Comparison of ENCODE assay signal across 32 cellular contexts in the genomic region with DNA sequence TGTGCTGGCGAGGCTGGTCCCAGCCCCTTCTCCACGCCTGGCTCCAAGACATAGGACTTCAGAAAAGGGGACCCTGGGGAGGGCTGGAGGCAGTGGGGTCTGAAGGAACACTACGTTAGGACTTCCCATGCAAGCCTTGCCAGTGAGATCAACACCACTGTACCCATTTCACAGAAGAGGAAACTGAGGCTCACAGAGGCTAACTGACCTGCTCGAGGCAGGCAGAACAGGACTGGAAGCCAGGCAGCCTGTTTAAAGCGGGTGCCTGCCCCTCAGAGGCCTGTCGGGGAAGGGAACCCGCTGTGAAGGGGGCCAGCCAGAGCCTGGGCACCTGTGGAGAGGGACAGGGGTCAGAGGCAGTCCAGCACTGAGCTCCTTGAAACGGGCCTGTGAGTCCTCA.
"Had no signal": no experiment of that assay in that cellular context is flagged by ENCODE, and none has a peak within 500 bp of the region (broad histone marks: within the 10 kb centered on the region; RNA-seq: fewer than 3 reads in every experiment).

No MANE protein-coding gene starts in this region.

- ATAC-seq: activated CD8-positive, alpha-beta memory T cell treated with anti-CD3 and anti-CD28 coated beads, Interleukin-2, amount 10 ng/mL, durations not matched to agents 7 days and 5 days; activated naive CD8-positive, alpha-beta T cell treated with anti-CD3 and anti-CD28 coated beads, Interleukin-2, amount 50 U/mL, for 24 hours had no signal

- H3K4me2 ChIP-seq: PC-9 had no signal

- H3K36me3 ChIP-seq: SJCRH30, WERI-Rb-1 had no signal

- H3K4me3 ChIP-seq: PC-9, SJCRH30, SK-N-MC had no signal

- H3K4me1 Mint-ChIP-seq: activated CD4-positive, alpha-beta memory T cell treated with anti-CD3 and anti-CD28 coated beads, Interleukin-2, amount 10 ng/mL, durations not matched to agents 7 days and 5 days; activated CD8-positive, alpha-beta memory T cell treated with anti-CD3 and anti-CD28 coated beads, Interleukin-2, amount 10 ng/mL, durations not matched to agents 7 days and 5 days; activated naive CD4-positive, alpha-beta T cell treated with anti-CD3 and anti-CD28 coated beads, Interleukin-2, amount 10 ng/mL, durations not matched to agents 7 days and 5 days; activated naive CD8-positive, alpha-beta T cell treated with anti-CD3 and anti-CD28 coated beads, Interleukin-2, amount 50 U/mL, for 24 hours had no signal

- H3K27me3 Mint-ChIP-seq: activated CD4-positive, alpha-beta memory T cell treated with anti-CD3 and anti-CD28 coated beads, Interleukin-2, amount 10 ng/mL, durations not matched to agents 7 days and 5 days; activated CD8-positive, alpha-beta memory T cell treated with anti-CD3 and anti-CD28 coated beads, Interleukin-2, amount 10 ng/mL, durations not matched to agents 7 days and 5 days; activated naive CD4-positive, alpha-beta T cell treated with anti-CD3 and anti-CD28 coated beads, Interleukin-2, amount 10 ng/mL, durations not matched to agents 7 days and 5 days; activated naive CD8-positive, alpha-beta T cell; activated naive CD8-positive, alpha-beta T cell treated with anti-CD3 and anti-CD28 coated beads, Interleukin-2, amount 50 U/mL, for 24 hours had no signal

- H3K27ac ChIP-seq: PC-9, SJCRH30, SK-N-MC, WERI-Rb-1 had no signal

- H3K27me3 ChIP-seq: SJCRH30 had no signal

- H3K27ac Mint-ChIP-seq: activated CD4-positive, alpha-beta memory T cell treated with anti-CD3 and anti-CD28 coated beads, Interleukin-2, amount 10 ng/mL, durations not matched to agents 7 days and 5 days; activated CD8-positive, alpha-beta memory T cell treated with anti-CD3 and anti-CD28 coated beads, Interleukin-2, amount 10 ng/mL, durations not matched to agents 7 days and 5 days; activated naive CD4-positive, alpha-beta T cell treated with anti-CD3 and anti-CD28 coated beads, Interleukin-2, amount 10 ng/mL, durations not matched to agents 7 days and 5 days; activated naive CD8-positive, alpha-beta T cell; activated naive CD8-positive, alpha-beta T cell treated with anti-CD3 and anti-CD28 coated beads, Interleukin-2, amount 50 U/mL, for 24 hours had no signal

- FAIRE-seq: RCC 7860 had no signal

- H3K36me3 Mint-ChIP-seq: activated CD8-positive, alpha-beta memory T cell treated with anti-CD3 and anti-CD28 coated beads, Interleukin-2, amount 10 ng/mL, durations not matched to agents 7 days and 5 days; activated naive CD4-positive, alpha-beta T cell treated with anti-CD3 and anti-CD28 coated beads, Interleukin-2, amount 10 ng/mL, durations not matched to agents 7 days and 5 days; activated naive CD8-positive, alpha-beta T cell; brain had no signal

- H3K9me3 ChIP-seq: SJCRH30 had no signal

- H2AFZ ChIP-seq: PC-9 had no signal

- H3K4me3 Mint-ChIP-seq: activated CD4-positive, alpha-beta memory T cell treated with anti-CD3 and anti-CD28 coated beads, Interleukin-2, amount 10 ng/mL, durations not matched to agents 7 days and 5 days; activated CD8-positive, alpha-beta memory T cell treated with anti-CD3 and anti-CD28 coated beads, Interleukin-2, amount 10 ng/mL, durations not matched to agents 7 days and 5 days; activated naive CD4-positive, alpha-beta T cell treated with anti-CD3 and anti-CD28 coated beads, Interleukin-2, amount 10 ng/mL, durations not matched to agents 7 days and 5 days; activated naive CD8-positive, alpha-beta T cell; activated naive CD8-positive, alpha-beta T cell treated with anti-CD3 and anti-CD28 coated beads, Interleukin-2, amount 50 U/mL, for 24 hours; brain had no signal

- DNase-seq: activated CD4-positive, alpha-beta memory T cell treated with anti-CD3 and anti-CD28 coated beads, Interleukin-2, amount 10 ng/mL, durations not matched to agents 7 days and 5 days; activated CD4-positive, alpha-beta T cell treated with anti-CD3 and anti-CD28 coated beads for 1 hour; activated CD4-positive, alpha-beta T cell treated with anti-CD3 and anti-CD28 coated beads for 48 hours; activated CD4-positive, CD25-positive, alpha-beta regulatory T cell; activated CD8-positive, alpha-beta memory T cell treated with anti-CD3 and anti-CD28 coated beads for 24 hours; activated CD8-positive, alpha-beta memory T cell treated with anti-CD3 and anti-CD28 coated beads, Interleukin-2, amount 10 ng/mL, durations not matched to agents 7 days and 5 days; activated CD8-positive, alpha-beta memory T cell treated with anti-CD3 and anti-CD28 coated beads, Interleukin-2, amount 50 U/mL, for 48 hours; activated effector memory CD4-positive, alpha-beta T cell treated with Interleukin-2 at 50 U/mL for 16 hours; activated naive CD4-positive, alpha-beta T cell treated with anti-CD3 and anti-CD28 coated beads, Interleukin-2, amount 10 ng/mL, durations not matched to agents 7 days and 5 days; activated naive CD8-positive, alpha-beta T cell treated with anti-CD3 and anti-CD28 coated beads, Interleukin-2, amount 50 U/mL, for 24 hours; activated T-cell treated with anti-CD3 and anti-CD28 coated beads, Interleukin-2, amount 50 U/mL, for 48 hours; anterior cingulate cortex; caudate nucleus; cerebellar nuclear complex; MM.1S; MV-4-11; NCI-H1092; NCI-H1436 treated with DMSO at 0.1 percent for 48 hours; NCI-H1694 treated with DMSO at 0.1 percent for 48 hours; NCI-H2029; NCI-H345; NCI-H524 treated with DMSO at 0.1 percent for 48 hours; NK-92 treated with Interleukin-12 subunit alpha and Interleukin-12 subunit beta, amount 100 ng/mL, for 24 hours; PC-9; SHP77; SJCRH30; T1000; WERI-Rb-1 had no signal

- H3K9me3 Mint-ChIP-seq: activated CD4-positive, alpha-beta memory T cell treated with anti-CD3 and anti-CD28 coated beads, Interleukin-2, amount 10 ng/mL, durations not matched to agents 7 days and 5 days; activated naive CD4-positive, alpha-beta T cell treated with anti-CD3 and anti-CD28 coated beads, Interleukin-2, amount 10 ng/mL, durations not matched to agents 7 days and 5 days; activated naive CD8-positive, alpha-beta T cell treated with anti-CD3 and anti-CD28 coated beads, Interleukin-2, amount 50 U/mL, for 24 hours; brain had no signal
